Comparison of ENCODE assay signal across 22 cellular contexts in the genomic region with DNA sequence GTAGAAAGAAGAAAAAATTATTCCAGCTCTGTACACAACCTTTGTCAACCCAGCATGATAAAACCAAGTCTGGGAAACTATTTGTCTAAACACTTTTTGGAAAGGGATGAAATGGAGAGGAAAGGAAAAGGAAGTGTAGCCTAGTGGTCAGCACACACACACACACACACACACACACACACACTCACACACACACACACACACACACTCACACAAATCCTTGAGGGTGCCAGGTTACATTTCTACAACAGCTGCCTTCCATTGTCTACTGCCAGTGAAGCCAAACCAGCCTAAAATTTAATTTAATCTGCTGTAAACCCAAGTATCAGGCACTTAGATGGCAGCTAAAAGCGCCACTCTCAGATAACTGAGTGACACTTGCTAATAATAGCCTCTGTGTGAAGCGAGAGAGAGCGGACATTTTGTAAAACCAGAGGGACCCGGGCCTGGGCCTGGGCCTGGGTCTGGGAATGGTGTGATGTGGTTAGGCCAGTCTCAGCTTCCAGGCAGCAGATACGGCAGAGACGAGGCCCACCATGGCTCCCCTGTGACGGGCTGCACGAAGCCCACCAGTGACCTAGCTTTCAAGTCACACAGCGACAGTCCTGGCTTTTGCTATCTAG. TPM values are rescaled to one million over a fixed set of nuclear protein-coding genes. Genes with fewer than 3 reads are reported as not detected.
DNase-seq lines count a peak whose midpoint lies in the region; ATAC-seq and TF ChIP-seq lines count a peak whose summit lies in the region.
"Had no signal": no experiment of that assay in that cellular context is flagged by ENCODE, and none has a peak within 500 bp of the region (broad histone marks: within the 10 kb centered on the region; RNA-seq: fewer than 3 reads in every experiment).

No MANE protein-coding gene starts in this region.

- H3K4me1 ChIP-seq in HUES48 (ENCODE audit: control insufficient read depth, insufficient read depth, low read length) (peaks cover 85% of the 10 kb centered on the region), right cardiac atrium (ENCODE audit: control insufficient read depth, insufficient read depth, low read length) (peaks cover 14% of the 10 kb centered on the region), spleen (peaks cover 8 to 95% (median 40%) of the 10 kb centered on the region in 6 donors)

- H3K4me3 ChIP-seq in HUES48 (ENCODE audit: low read depth, low read length) (peak overlapping the region; percentile 49), right cardiac atrium (ENCODE audit: low read length) (no peak overlapping the region), spleen (no peak overlapping the region)
- H3K4me3 ChIP-seq: HAP-1, thoracic aorta had no signal

- H3K36me3 Mint-ChIP-seq in WTC11 = peaks cover 12% of the 10 kb centered on the region

- POLR2A ChIA-PET in WTC11 (lab: Charles Lee) = no interaction called here

- H3K27me3 Mint-ChIP-seq in WTC11 (ENCODE audit: low read depth) = no peaks in the 10 kb centered on the region

- H3K27ac ChIP-seq in HUES48 (ENCODE audit: low read depth, low read length) (peak overlapping the region; percentile 79), right cardiac atrium (ENCODE audit: low read length) (peak overlapping the region; percentile 75), spleen (peak overlapping the region in 1 of 8 donors; percentile 13)
- H3K27ac ChIP-seq: thoracic aorta had no signal

- no peak for TF ChIP-seq POLR2A in spleen (IDR thresholded peaks at IDR 0.05)

- no peaks in the 10 kb centered on the region for H3K9me3 Mint-ChIP-seq in WTC11
- H3K9me3 Mint-ChIP-seq: activated T-helper 1 cell treated with anti-CD3 and anti-CD28 coated beads, Interleukin-12 subunit alpha, Interleukin-12 subunit beta, Interleukin-2, Interleukin-4 antibody, amounts not matched to agents 30 ng/mL and 10 ng/mL and 1 ng/mL, durations not matched to agents 14 hours and 24 hours and 36 hours; central memory CD8-positive, alpha-beta T cell had no signal

- H3K27me3 ChIP-seq in HUES48 (ENCODE audit: control insufficient read depth, insufficient read depth, low read length) (no peaks in the 10 kb centered on the region), right cardiac atrium (ENCODE audit: control insufficient read depth, insufficient read depth) (no peaks in the 10 kb centered on the region), spleen (replicated peaks in 1 of 7) (no peaks in the 10 kb centered on the region)

- H3K4me1 Mint-ChIP-seq in WTC11 = peaks cover 96% of the 10 kb centered on the region
- H3K4me1 Mint-ChIP-seq: central memory CD8-positive, alpha-beta T cell had no signal

- peak overlapping the region; percentile 45 for H3K4me3 Mint-ChIP-seq in WTC11
- H3K4me3 Mint-ChIP-seq: activated T-helper 1 cell treated with anti-CD3 and anti-CD28 coated beads, Interleukin-12 subunit alpha, Interleukin-12 subunit beta, Interleukin-2, Interleukin-4 antibody, amounts not matched to agents 30 ng/mL and 10 ng/mL and 1 ng/mL, durations not matched to agents 14 hours and 24 hours and 36 hours; central memory CD8-positive, alpha-beta T cell had no signal

- intact Hi-C loops in right cardiac atrium (cut with DNase I) = no loop called here
- intact Hi-C loops in spleen (cut with DNase I; ENCODE audit: low total_unique reads) = no loop called here

- CTCF ChIA-PET in WTC11 (lab: Charles Lee) = interaction anchor here (0.7 to 1.7 kb wide), 5 partner anchors 13 to 61 kb away, joined by 3 to 9 read pairs (median 4); no protein-coding TSS in a partner anchor

- 75% methylated on average over 9 of the region's 9 CpGs for WGBS in right cardiac atrium
- WGBS in spleen, 5 donors = 77 to 93% (median 91%) methylated on average over 7 to 9 of the region's 9 CpGs

- H3K36me3 ChIP-seq in HUES48 (ENCODE audit: control insufficient read depth, insufficient read depth, low read length) = peaks cover 41% of the 10 kb centered on the region; the same call in 1 of the 2 replicates
- H3K36me3 ChIP-seq in spleen = peaks cover 0 to 12% (median 0%) of the 10 kb centered on the region in 6 donors
- H3K36me3 ChIP-seq: HAP-1, thoracic aorta had no signal

- H3K9me3 ChIP-seq in HUES48 (ENCODE audit: control insufficient read depth, insufficient read depth, low read length) (no peaks in the 10 kb centered on the region), right cardiac atrium (ENCODE audit: control insufficient read depth, low read length) (no peaks in the 10 kb centered on the region), spleen (no peaks in the 10 kb centered on the region)
- H3K9me3 ChIP-seq: HAP-1, thoracic aorta had no signal

- ATAC-seq in WTC11 (peak; percentile 46), right cardiac atrium (peak; percentile 28 to 43)

- DNase-seq in WTC11 (ENCODE audit: low spot score) (no peak), right cardiac atrium (no peak), spleen (peak; percentile 64), HPDE6-E6E7 (ENCODE audit: extremely low spot score) (no peak), mucosa of gallbladder (ENCODE audit: low spot score) (no peak), SIG-M5 treated with dmso at 0.1 percent for 504 hours (lab: John Stamatoyannopoulos, UW; ENCODE audit: unreplicated experiment) (no peak)
- DNase-seq: activated CD4-positive, alpha-beta T cell treated with anti-CD3 and anti-CD28 coated beads, Interleukin-2, amount 50 U/mL, for 4 hours; activated naive CD4-positive, alpha-beta T cell treated with anti-CD3 and anti-CD28 coated beads, Interleukin-2, amount 50 U/mL, for 16 hours; amygdala; NCI-H1092 treated with DMSO at 0.1 percent for 48 hours; NCI-H1930; NCI-H345; NCI-H774; retina; stimulated activated CD4-positive, alpha-beta T cell treated with anti-CD3 and anti-CD28 coated beads, Interleukin-12 subunit alpha, Interleukin-12 subunit beta, amount 100 ng/mL, for 4 hours; stimulated activated CD4-positive, alpha-beta T cell treated with anti-CD3 and anti-CD28 coated beads, Interleukin-4, amount 100 ng/mL, for 24 hours; stimulated activated naive CD4-positive, alpha-beta T cell treated with Interleukin-2 at 50 U/mL for 16 hours had no signal

- no peak overlapping the region for H3K9ac ChIP-seq in HUES48 (ENCODE audit: low read depth, low read length)

- peak overlapping the region; percentile 92 for H3K27ac Mint-ChIP-seq in WTC11
- H3K27ac Mint-ChIP-seq: activated T-helper 1 cell treated with anti-CD3 and anti-CD28 coated beads, Interleukin-12 subunit alpha, Interleukin-12 subunit beta, Interleukin-2, Interleukin-4 antibody, amounts not matched to agents 30 ng/mL and 10 ng/mL and 1 ng/mL, durations not matched to agents 14 hours and 24 hours and 36 hours had no signal

- TF ChIP-seq CTCF in WTC11 (IDR thresholded peaks at IDR 0.05) (no peak), spleen (IDR thresholded peaks at IDR 0.05 in 8 of 11, conservative IDR thresholded peaks at IDR 0.05 in 3 of 11) (no peak)

TF ChIP-seq in WTC11, 78 proteins besides CTCF, POLR2A, EP300 and RAD21 (continues in another document):
- TF ChIP-seq, protein P1, sequence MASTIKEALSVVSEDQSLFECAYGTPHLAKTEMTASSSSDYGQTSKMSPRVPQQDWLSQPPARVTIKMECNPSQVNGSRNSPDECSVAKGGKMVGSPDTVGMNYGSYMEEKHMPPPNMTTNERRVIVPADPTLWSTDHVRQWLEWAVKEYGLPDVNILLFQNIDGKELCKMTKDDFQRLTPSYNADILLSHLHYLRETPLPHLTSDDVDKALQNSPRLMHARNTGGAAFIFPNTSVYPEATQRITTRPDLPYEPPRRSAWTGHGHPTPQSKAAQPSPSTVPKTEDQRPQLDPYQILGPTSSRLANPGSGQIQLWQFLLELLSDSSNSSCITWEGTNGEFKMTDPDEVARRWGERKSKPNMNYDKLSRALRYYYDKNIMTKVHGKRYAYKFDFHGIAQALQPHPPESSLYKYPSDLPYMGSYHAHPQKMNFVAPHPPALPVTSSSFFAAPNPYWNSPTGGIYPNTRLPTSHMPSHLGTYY (CRISPR knock-in tag; IDR thresholded peaks at IDR 0.05) = no peak
- TF ChIP-seq, protein P2, sequence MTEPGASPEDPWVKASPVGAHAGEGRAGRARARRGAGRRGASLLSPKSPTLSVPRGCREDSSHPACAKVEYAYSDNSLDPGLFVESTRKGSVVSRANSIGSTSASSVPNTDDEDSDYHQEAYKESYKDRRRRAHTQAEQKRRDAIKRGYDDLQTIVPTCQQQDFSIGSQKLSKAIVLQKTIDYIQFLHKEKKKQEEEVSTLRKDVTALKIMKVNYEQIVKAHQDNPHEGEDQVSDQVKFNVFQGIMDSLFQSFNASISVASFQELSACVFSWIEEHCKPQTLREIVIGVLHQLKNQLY (CRISPR knock-in tag; IDR thresholded peaks at IDR 0.05) = no peak
- TF ChIP-seq TEAD1 (CRISPR knock-in tag; IDR thresholded peaks at IDR 0.05) (no peak), SOX15 (CRISPR knock-in tag; IDR thresholded peaks at IDR 0.05) (no peak), JAZF1 (CRISPR knock-in tag; IDR thresholded peaks at IDR 0.05) (no peak), CREM (CRISPR knock-in tag; IDR thresholded peaks at IDR 0.05) (no peak), ESRRA (CRISPR knock-in tag; IDR thresholded peaks at IDR 0.05; ENCODE audit: borderline replicate concordance) (no peak)
- TF ChIP-seq, protein P3, sequence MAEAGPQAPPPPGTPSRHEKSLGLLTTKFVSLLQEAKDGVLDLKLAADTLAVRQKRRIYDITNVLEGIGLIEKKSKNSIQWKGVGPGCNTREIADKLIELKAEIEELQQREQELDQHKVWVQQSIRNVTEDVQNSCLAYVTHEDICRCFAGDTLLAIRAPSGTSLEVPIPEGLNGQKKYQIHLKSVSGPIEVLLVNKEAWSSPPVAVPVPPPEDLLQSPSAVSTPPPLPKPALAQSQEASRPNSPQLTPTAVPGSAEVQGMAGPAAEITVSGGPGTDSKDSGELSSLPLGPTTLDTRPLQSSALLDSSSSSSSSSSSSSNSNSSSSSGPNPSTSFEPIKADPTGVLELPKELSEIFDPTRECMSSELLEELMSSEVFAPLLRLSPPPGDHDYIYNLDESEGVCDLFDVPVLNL (CRISPR knock-in tag; IDR thresholded peaks at IDR 0.05; ENCODE audit: borderline replicate concordance, low read depth) = no peak
- TF ChIP-seq, protein P4, sequence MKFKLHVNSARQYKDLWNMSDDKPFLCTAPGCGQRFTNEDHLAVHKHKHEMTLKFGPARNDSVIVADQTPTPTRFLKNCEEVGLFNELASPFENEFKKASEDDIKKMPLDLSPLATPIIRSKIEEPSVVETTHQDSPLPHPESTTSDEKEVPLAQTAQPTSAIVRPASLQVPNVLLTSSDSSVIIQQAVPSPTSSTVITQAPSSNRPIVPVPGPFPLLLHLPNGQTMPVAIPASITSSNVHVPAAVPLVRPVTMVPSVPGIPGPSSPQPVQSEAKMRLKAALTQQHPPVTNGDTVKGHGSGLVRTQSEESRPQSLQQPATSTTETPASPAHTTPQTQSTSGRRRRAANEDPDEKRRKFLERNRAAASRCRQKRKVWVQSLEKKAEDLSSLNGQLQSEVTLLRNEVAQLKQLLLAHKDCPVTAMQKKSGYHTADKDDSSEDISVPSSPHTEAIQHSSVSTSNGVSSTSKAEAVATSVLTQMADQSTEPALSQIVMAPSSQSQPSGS (CRISPR knock-in tag; IDR thresholded peaks at IDR 0.05; ENCODE audit: borderline replicate concordance, low read depth) = no peak

RNA-seq across cellular contexts. Expression of a gene that starts 32.4 kb away (rescaled TPM):
- total RNA-seq in WTC11 (2021) = 45.0 to 53.2 TPM (median 46.8 TPM) in 3 replicates
- 10 to 100 TPM in 1 of 4 donors, 1 to 10 TPM in 3; 8.3 to 11.2 (median 8.9) TPM for total RNA-seq in right cardiac atrium
- 3.7 TPM for polyA plus RNA-seq in right cardiac atrium
- 100 to 1,000 TPM in 3 of 7 donors, 10 to 100 TPM in 4; 65.9 to 121 (median 92.7) TPM for total RNA-seq in spleen
- polyA plus RNA-seq in spleen = 10 to 100 TPM; 41.1 to 61.6 (median 44.8) TPM
- 21.3 TPM for total RNA-seq in mucosa of gallbladder
- total RNA-seq: activated T-helper 1 cell treated with anti-CD3 and anti-CD28 coated beads, Interleukin-12 subunit alpha, Interleukin-12 subunit beta, Interleukin-2, Interleukin-4 antibody, amounts not matched to agents 30 ng/mL and 10 ng/mL and 1 ng/mL, durations not matched to agents 14 hours and 24 hours and 36 hours had no signal
